Comparison of ENCODE assay signal across 19 cellular contexts in the genomic region with DNA sequence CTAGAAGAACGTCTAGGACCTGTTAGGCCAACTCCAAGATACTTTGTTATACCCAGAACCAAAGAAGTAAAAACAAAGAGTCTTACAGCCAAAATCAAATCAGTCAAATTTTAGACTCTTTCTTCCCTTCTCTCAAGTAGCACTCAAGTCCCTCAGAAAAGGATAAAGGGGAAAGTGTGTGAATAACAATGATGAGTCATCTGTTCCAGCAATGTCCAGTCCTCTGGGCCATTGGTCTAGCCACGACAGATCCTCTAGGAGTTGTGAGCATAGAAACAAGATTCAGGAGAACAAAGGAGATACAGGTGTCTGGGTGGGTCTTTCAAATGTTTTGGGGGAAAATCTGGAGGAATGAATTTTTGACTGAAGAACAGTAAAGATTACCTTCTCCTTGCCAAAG. TPM values are rescaled to one million over a fixed set of nuclear protein-coding genes. Genes with fewer than 3 reads are reported as not detected.
DNase-seq lines count a peak whose midpoint lies in the region; ATAC-seq and TF ChIP-seq lines count a peak whose summit lies in the region.
"Had no signal": no experiment of that assay in that cellular context is flagged by ENCODE, and none has a peak within 500 bp of the region (broad histone marks: within the 10 kb centered on the region; RNA-seq: fewer than 3 reads in every experiment).

No MANE protein-coding gene starts in this region.

- in situ Hi-C loops in mammary epithelial cell (cut with MboI; ENCODE audit: low sequenced_read_pairs in 2 of 2) (no loop called here), HAP-1 (cut with MboI; ENCODE audit: low sequenced_read_pairs) (no loop called here), GM13977 (cut with MboI; ENCODE audit: low pct_unique_long_range_greater_than_20kb, low sequenced_read_pairs, unreplicated experiment) (no loop called here)

- no peaks in the 10 kb centered on the region for H3K36me3 Mint-ChIP-seq in MCF 10A (ENCODE audit: insufficient read depth, unreplicated experiment)
- H3K36me3 Mint-ChIP-seq: CD8-positive, alpha-beta memory T cell had no signal

- H3K9ac ChIP-seq in mammary epithelial cell (ENCODE audit: insufficient read depth, low read length), result no peak overlapping the region
- H3K9ac ChIP-seq: BLaER1, SK-N-SH had no signal

- H3K4me1 ChIP-seq in breast epithelium, result no peaks in the 10 kb centered on the region
- H3K4me1 ChIP-seq in mammary epithelial cell (ENCODE audit: insufficient read depth, low read length), result peaks cover 15% of the 10 kb centered on the region
- no peaks in the 10 kb centered on the region for H3K4me1 ChIP-seq in HAP-1
- H3K4me1 ChIP-seq: BLaER1 had no signal

- no peak for TF ChIP-seq POLR2A in breast epithelium (IDR thresholded peaks at IDR 0.05)

- H3K4me3 ChIP-seq in breast epithelium, result no peak overlapping the region
- H3K4me3 ChIP-seq in mammary epithelial cell (replicated peaks in 1 of 3; ENCODE audit: insufficient read depth in 1 of 3, low read depth in 2 of 3, low read length in 3 of 3), result no peak overlapping the region
- no peak overlapping the region for H3K4me3 ChIP-seq in HAP-1
- H3K4me3 ChIP-seq: BLaER1, Peyer's patch had no signal

- H3K9me3 ChIP-seq in breast epithelium (no peaks in the 10 kb centered on the region), mammary epithelial cell (replicated peaks; ENCODE audit: insufficient read depth, low read length) (no peaks in the 10 kb centered on the region), HAP-1 (0 out of 2 replicates have a peak, but pooled peaks cover 3% of the 10 kb centered on the region)
- H3K9me3 ChIP-seq: BLaER1, SK-N-SH had no signal

- H3K36me3 ChIP-seq in breast epithelium (no peaks in the 10 kb centered on the region), mammary epithelial cell (ENCODE audit: insufficient read depth, low read length) (no peaks in the 10 kb centered on the region), HAP-1 (replicated peaks) (no peaks in the 10 kb centered on the region; the same call in 1 of the 2 replicates)
- H3K36me3 ChIP-seq: BLaER1, Peyer's patch had no signal

- POLR2A ChIA-PET in MCF 10A (lab: Yijun Ruan, JAX), result interaction anchor here (0.8 to 1.0 kb wide), 2 partner anchors 12 to 83 kb away, joined by 3 to 5 read pairs; a partner anchor contains a TSS

- no peaks in the 10 kb centered on the region for H3K9me3 Mint-ChIP-seq in MCF 10A (ENCODE audit: unreplicated experiment)

- peak overlapping the region; percentile 48 for H3K4me2 ChIP-seq in mammary epithelial cell (ENCODE audit: insufficient read depth, low read depth, low read length)
- H3K4me2 ChIP-seq: BLaER1, SK-N-SH had no signal

- no peak overlapping the region for H2AFZ ChIP-seq in mammary epithelial cell (ENCODE audit: low read depth, low read length)

- intact Hi-C loops in MCF 10A (cut with micrococcal nuclease) (no loop called here), breast epithelium (cut with DNase I; ENCODE audit: low total_unique reads) (no loop called here), mammary epithelial cell (cut with micrococcal nuclease) (loop anchor here (5.0 kb wide), 1 partner anchor 83 kb away; a partner anchor contains a TSS)

- no peak overlapping the region for H3K27ac Mint-ChIP-seq in MCF 10A (ENCODE audit: low read depth, unreplicated experiment)
- H3K27ac Mint-ChIP-seq: CD8-positive, alpha-beta memory T cell had no signal

- WGBS in mammary epithelial cell (ENCODE audit: low coverage, missing lambda C conversion rate), result 46% methylated on average over 2 of the region's 2 CpGs

- no TSS peak for BruUV-seq in MCF 10A (replicated peaks; lab: Mats Ljungman, UMichigan)
- BruUV-seq in mammary epithelial cell (replicated peaks; lab: Mats Ljungman, UMichigan), result no TSS peak

- no peaks in the 10 kb centered on the region for H4K20me1 ChIP-seq in mammary epithelial cell (ENCODE audit: insufficient read depth, low read length)
- H4K20me1 ChIP-seq: BLaER1 had no signal

- no peaks in the 10 kb centered on the region for H3K27me3 ChIP-seq in breast epithelium
- H3K27me3 ChIP-seq in mammary epithelial cell (ENCODE audit: insufficient read depth, low read length), result no peaks in the 10 kb centered on the region
- no peaks in the 10 kb centered on the region for H3K27me3 ChIP-seq in HAP-1 (ENCODE audit: low read depth)
- H3K27me3 ChIP-seq: BLaER1, Peyer's patch had no signal

- peaks cover 19% of the 10 kb centered on the region for H3K4me1 Mint-ChIP-seq in MCF 10A (ENCODE audit: insufficient read depth, unreplicated experiment)
- H3K4me1 Mint-ChIP-seq: CD8-positive, alpha-beta memory T cell had no signal

- H3K4me3 Mint-ChIP-seq in MCF 10A (ENCODE audit: unreplicated experiment), result no peak overlapping the region
- H3K4me3 Mint-ChIP-seq: CD8-positive, alpha-beta memory T cell had no signal

- H3K79me2 ChIP-seq in mammary epithelial cell (ENCODE audit: insufficient read depth, low read length), result no peaks in the 10 kb centered on the region

- DNase-seq in MCF 10A (ENCODE audit: unreplicated experiment), result peak; percentile 61
- DNase-seq in breast epithelium (ENCODE audit: low spot score in 2 of 2), result no peak
- DNase-seq in mammary epithelial cell, result peak; percentile 62
- DNase-seq in kidney tubule cell (ENCODE audit: low spot score), result peak; percentile 19
- no peak for DNase-seq in HAP-1 (ENCODE audit: low spot score in 2 of 2)
- no peak for DNase-seq in NCI-H748 (lab: John Stamatoyannopoulos, UW; ENCODE audit: unreplicated experiment)
- no peak for DNase-seq in GM13977 (ENCODE audit: low spot score)
- DNase-seq: CD8-positive, alpha-beta memory T cell; HCEC 1CT; KG1; NCI-H1436 treated with DMSO at 0.1 percent for 48 hours; NCI-H2029 treated with DMSO at 0.1 percent for 48 hours; NCI-H510A treated with DMSO at 0.1 percent for 48 hours; Peyer's patch; SHP77; SK-N-SH had no signal

- dilution Hi-C loops in mammary epithelial cell (cut with HindIII; ENCODE audit: low sequenced_read_pairs), result no loop called here

- H3K27me3 Mint-ChIP-seq in MCF 10A (ENCODE audit: insufficient read depth, unreplicated experiment), result no peaks in the 10 kb centered on the region

- H3K27ac ChIP-seq in breast epithelium, result no peak overlapping the region
- H3K27ac ChIP-seq in mammary epithelial cell (ENCODE audit: insufficient read depth, low read depth, low read length), result no peak overlapping the region
- H3K27ac ChIP-seq: BLaER1, Peyer's patch had no signal

- ATAC-seq in GM21447 (IDR thresholded peaks at IDR 0.05; ENCODE audit: unreplicated experiment), result no peak

- CTCF ChIA-PET in MCF 10A (lab: Yijun Ruan, JAX) (interaction anchor here (0.6 to 0.7 kb wide), 2 partner anchors 43 to 194 kb away, joined by 3 to 6 read pairs; no protein-coding TSS in a partner anchor), mammary epithelial cell (lab: Charles Lee; ENCODE audit: low non-redundant PET) (no interaction called here)

- TF ChIP-seq CTCF in MCF 10A (IDR thresholded peaks at IDR 0.05; ENCODE audit: unreplicated experiment) (no peak), breast epithelium (IDR thresholded peaks at IDR 0.05) (no peak), mammary epithelial cell (conservative IDR thresholded peaks at IDR 0.05 in 1 of 2, IDR thresholded peaks at IDR 0.05 in 1 of 2; ENCODE audit: extremely low read depth in 1 of 2, insufficient read depth in 1 of 2, low read depth in 1 of 2, low read length in 2 of 2) (no peak), GM13977 (IDR thresholded peaks at IDR 0.05; ENCODE audit: extremely low read depth, insufficient read depth, missing control alignments) (no peak)

RNA-seq across cellular contexts. Expression of a gene that starts 36.3 kb away (rescaled TPM):
- not detected in 2 replicates for total RNA-seq in MCF 10A (2022)
- total RNA-seq in breast epithelium, result not detected
- total RNA-seq in mammary epithelial cell, result not detected
- polyA plus RNA-seq in mammary epithelial cell, result not detected
- not detected for polyA minus RNA-seq in mammary epithelial cell
- total RNA-seq: A172; CD8-positive, alpha-beta memory T cell; Peyer's patch had no signal
- polyA plus RNA-seq: CD8-positive, alpha-beta memory T cell; SK-N-SH had no signal

Comparison
In these comparisons a context has a peak if more than half of its experiments do, and no peak if none do; other contexts are left out.
1. DNase-seq: peak in MCF 10A (single experiment), mammary epithelial cell (single experiment) and kidney tubule cell (single experiment); none in breast epithelium (0 of 2), HAP-1 (0 of 2), NCI-H748 (single experiment) and GM13977 (single experiment).